In the genomic region with DNA sequence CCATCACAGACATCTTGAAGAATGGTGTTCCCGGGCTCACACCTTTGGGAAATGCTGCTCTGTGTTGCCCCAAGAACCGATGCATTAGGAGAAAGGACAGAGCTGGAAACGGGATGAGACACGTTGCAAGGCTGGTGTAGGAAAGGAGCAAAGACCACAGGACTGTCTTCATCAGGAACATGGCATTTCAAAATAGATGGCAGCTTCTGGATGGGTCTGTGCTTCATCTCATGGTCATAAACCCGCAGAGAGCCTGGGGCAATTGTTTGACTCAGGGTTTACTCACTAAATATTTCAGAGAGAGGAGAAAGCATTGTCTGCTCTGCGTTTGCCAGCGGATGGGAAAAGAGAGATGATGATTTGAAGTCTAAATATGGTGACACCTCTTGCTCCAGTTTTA, we compare ENCODE assay signal across 1 cellular context.
TF ChIP-seq lines count a peak whose summit lies in the region.

No MANE protein-coding gene starts in this region.

TF ChIP-seq in IMR-90, 13 proteins besides CTCF, POLR2A, EP300 and RAD21:
- TF ChIP-seq, protein P1, sequence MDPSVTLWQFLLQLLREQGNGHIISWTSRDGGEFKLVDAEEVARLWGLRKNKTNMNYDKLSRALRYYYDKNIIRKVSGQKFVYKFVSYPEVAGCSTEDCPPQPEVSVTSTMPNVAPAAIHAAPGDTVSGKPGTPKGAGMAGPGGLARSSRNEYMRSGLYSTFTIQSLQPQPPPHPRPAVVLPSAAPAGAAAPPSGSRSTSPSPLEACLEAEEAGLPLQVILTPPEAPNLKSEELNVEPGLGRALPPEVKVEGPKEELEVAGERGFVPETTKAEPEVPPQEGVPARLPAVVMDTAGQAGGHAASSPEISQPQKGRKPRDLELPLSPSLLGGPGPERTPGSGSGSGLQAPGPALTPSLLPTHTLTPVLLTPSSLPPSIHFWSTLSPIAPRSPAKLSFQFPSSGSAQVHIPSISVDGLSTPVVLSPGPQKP (IDR thresholded peaks at IDR 0.05; ENCODE audit: borderline replicate concordance, low read depth, low read length) = no peak
- TF ChIP-seq MXI1 (IDR thresholded peaks at IDR 0.05; ENCODE audit: borderline replicate concordance, low read depth, low read length) (no peak), MAFK (IDR thresholded peaks at IDR 0.05; ENCODE audit: low read depth, low read length) (no peak), MAZ (IDR thresholded peaks at IDR 0.05; ENCODE audit: borderline replicate concordance, low read depth, low read length) (no peak), CHD1 (IDR thresholded peaks at IDR 0.05; ENCODE audit: low read depth, low read length) (no peak), SMC3 (IDR thresholded peaks at IDR 0.05; ENCODE audit: low read depth, low read length) (no peak), RFX5 (IDR thresholded peaks at IDR 0.05; ENCODE audit: low read depth, low read length) (no peak), BHLHE40 (IDR thresholded peaks at IDR 0.05; ENCODE audit: low read depth, low read length) (no peak), RCOR1 (IDR thresholded peaks at IDR 0.05; ENCODE audit: insufficient replicate concordance, low read length) (no peak), NFE2L2 (IDR thresholded peaks at IDR 0.05; ENCODE audit: low read depth, low read length) (no peak), FOS (IDR thresholded peaks at IDR 0.05; ENCODE audit: low read depth, low read length) (0 out of 2 replicates have a peak, but pooled peaks have one; percentile 20), CEBPB (IDR thresholded peaks at IDR 0.05; ENCODE audit: low read depth, low read length) (peak; percentile 48; the same call in 1 of the 2 replicates)
- TF ChIP-seq, protein P2, sequence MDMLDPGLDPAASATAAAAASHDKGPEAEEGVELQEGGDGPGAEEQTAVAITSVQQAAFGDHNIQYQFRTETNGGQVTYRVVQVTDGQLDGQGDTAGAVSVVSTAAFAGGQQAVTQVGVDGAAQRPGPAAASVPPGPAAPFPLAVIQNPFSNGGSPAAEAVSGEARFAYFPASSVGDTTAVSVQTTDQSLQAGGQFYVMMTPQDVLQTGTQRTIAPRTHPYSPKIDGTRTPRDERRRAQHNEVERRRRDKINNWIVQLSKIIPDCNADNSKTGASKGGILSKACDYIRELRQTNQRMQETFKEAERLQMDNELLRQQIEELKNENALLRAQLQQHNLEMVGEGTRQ (IDR thresholded peaks at IDR 0.05; ENCODE audit: low read depth, low read length) = no peak
